ENCODE assay signal across 1 cellular context in genomic region chr12:52667509-52667908, GRCh38.
TF ChIP-seq lines count a peak whose summit lies in the region.

No MANE protein-coding gene starts in this region.

TF ChIP-seq in WTC11, 78 proteins besides CTCF, POLR2A, EP300 and RAD21:
- no peak for TF ChIP-seq RORB (CRISPR knock-in tag; IDR thresholded peaks at IDR 0.05)
